Comparison of ENCODE assay signal across 13 cellular contexts in the genomic region with DNA sequence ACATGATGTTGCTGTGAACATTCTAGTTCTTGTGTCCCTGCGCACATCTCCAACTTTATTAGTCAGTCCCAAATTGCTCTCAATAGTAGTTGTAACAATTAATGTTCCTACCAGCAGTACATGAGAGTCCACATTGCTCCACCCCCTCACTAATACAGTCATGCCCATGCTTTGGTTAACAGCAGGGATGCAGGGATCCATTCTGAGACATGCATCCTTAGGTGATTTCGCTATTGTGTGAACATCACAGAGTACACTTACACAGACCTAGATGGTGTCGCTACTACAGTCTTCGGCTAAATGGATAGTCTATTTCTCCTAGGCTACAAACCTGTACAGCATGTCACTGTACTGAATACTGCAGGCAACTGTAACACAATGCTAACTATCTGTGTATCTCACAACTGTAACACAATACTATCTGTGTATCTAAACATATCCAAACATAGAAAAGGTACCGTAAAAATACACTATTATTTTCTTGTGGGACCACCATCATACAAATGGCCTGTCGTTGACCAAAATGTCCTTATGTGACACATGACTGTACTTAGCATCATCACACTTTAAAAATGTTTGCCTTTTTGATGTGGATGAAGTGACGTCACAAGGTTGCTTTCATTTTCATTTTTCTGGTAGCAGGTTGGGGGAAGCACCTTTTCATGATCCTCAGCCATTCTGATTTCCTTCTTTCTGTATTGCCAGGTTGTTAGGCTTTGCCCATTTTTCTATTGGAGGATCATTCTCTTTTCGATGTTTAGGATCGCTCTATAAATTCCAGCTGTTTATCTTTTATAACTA.
DNase-seq lines count a peak whose midpoint lies in the region; ATAC-seq and TF ChIP-seq lines count a peak whose summit lies in the region.
"Had no signal": no experiment of that assay in that cellular context is flagged by ENCODE, and none has a peak within 500 bp of the region (broad histone marks: within the 10 kb centered on the region; RNA-seq: fewer than 3 reads in every experiment).

No MANE protein-coding gene starts in this region.

- no peak overlapping the region for H2AFZ ChIP-seq in SK-N-SH (ENCODE audit: low read depth)

- TF ChIP-seq CTCF in GM12865 (IDR thresholded peaks at IDR 0.05; ENCODE audit: insufficient read depth, low read depth, low read length, missing control alignments) (no peak), SK-N-SH (IDR thresholded peaks at IDR 0.05) (no peak)

- whole genome bisulfite sequencing in SK-N-SH (ENCODE audit: low lambda C conversion rate): 93% methylated on average over 9 of the region's 9 CpGs

- no peaks in the 10 kb centered on the region for H3K9me3 Mint-ChIP-seq in activated naive CD8-positive, alpha-beta T cell treated with anti-CD3 and anti-CD28 coated beads, Interleukin-2, amount 50 U/mL, for 24 hours

- H3K4me3 Mint-ChIP-seq in activated naive CD8-positive, alpha-beta T cell treated with anti-CD3 and anti-CD28 coated beads, Interleukin-2, amount 50 U/mL, for 24 hours: no peak overlapping the region

- TF ChIP-seq RAD21 in SK-N-SH (IDR thresholded peaks at IDR 0.05; ENCODE audit: low read length): no peak

- no peak overlapping the region for H3K4me3 ChIP-seq in GM12865 (ENCODE audit: low read depth, low read length)
- no peak overlapping the region for H3K4me3 ChIP-seq in SK-N-SH (ENCODE audit: low read depth in 2 of 2, low read length in 1 of 2)
- H3K4me3 ChIP-seq: lung had no signal

- peaks cover 10% of the 10 kb centered on the region for H3F3A ChIP-seq in SK-N-SH (replicated peaks; ENCODE audit: insufficient read depth)

- H3K36me3 Mint-ChIP-seq in activated naive CD8-positive, alpha-beta T cell treated with anti-CD3 and anti-CD28 coated beads, Interleukin-2, amount 50 U/mL, for 24 hours (ENCODE audit: low read depth): no peaks in the 10 kb centered on the region

- no peaks in the 10 kb centered on the region for H3K4me1 ChIP-seq in SK-N-SH (ENCODE audit: control insufficient read depth in 1 of 2, insufficient read depth in 2 of 2, low read depth in 1 of 2, low read length in 1 of 2)

- no peaks in the 10 kb centered on the region for H4K20me1 ChIP-seq in SK-N-SH (ENCODE audit: insufficient read depth)

- peak overlapping the region; percentile 0 for H3K27ac Mint-ChIP-seq in activated naive CD8-positive, alpha-beta T cell treated with anti-CD3 and anti-CD28 coated beads, Interleukin-2, amount 50 U/mL, for 24 hours

- DNase-seq in GM12865 (ENCODE audit: low read depth): peak; percentile 45
- DNase-seq in activated naive CD8-positive, alpha-beta T cell treated with anti-CD3 and anti-CD28 coated beads, Interleukin-2, amount 50 U/mL, for 24 hours: no peak
- no peak for DNase-seq in stimulated activated CD8-positive, alpha-beta memory T cell treated with anti-CD3 and anti-CD28 coated beads, Interleukin-4, amount 100 ng/mL, for 48 hours
- DNase-seq in cerebellum (ENCODE audit: low spot score): no peak
- DNase-seq in NCI-H1092 treated with DMSO at 0.1 percent for 48 hours (lab: John Stamatoyannopoulos, UW): no peak
- DNase-seq in SK-N-SH: no peak
- DNase-seq: foreskin melanocyte, NCI-H1105, PC-3, retina had no signal

- no peaks in the 10 kb centered on the region for H3K9me2 ChIP-seq in SK-N-SH

- peak; percentile 47 for ATAC-seq in GM19351 (IDR thresholded peaks at IDR 0.05; ENCODE audit: unreplicated experiment)
- ATAC-seq in HG03521 (IDR thresholded peaks at IDR 0.05; ENCODE audit: unreplicated experiment): peak; percentile 43
- ATAC-seq in activated naive CD8-positive, alpha-beta T cell treated with anti-CD3 and anti-CD28 coated beads, Interleukin-2, amount 50 U/mL, for 24 hours: peak; percentile 64
- ATAC-seq: PC-3 had no signal

- peaks cover 14% of the 10 kb centered on the region for H3K4me1 Mint-ChIP-seq in activated naive CD8-positive, alpha-beta T cell treated with anti-CD3 and anti-CD28 coated beads, Interleukin-2, amount 50 U/mL, for 24 hours

- H3K27me3 ChIP-seq in SK-N-SH (ENCODE audit: insufficient read depth): no peaks in the 10 kb centered on the region

- no peaks in the 10 kb centered on the region for H3K9me3 ChIP-seq in SK-N-SH

- no peaks in the 10 kb centered on the region for H3K36me3 ChIP-seq in SK-N-SH (replicated peaks in 1 of 2; ENCODE audit: control insufficient read depth in 1 of 2, insufficient read depth in 2 of 2, low read length in 1 of 2)

- POLR2A ChIA-PET in SK-N-SH (lab: Yijun Ruan, JAX): no interaction called here

- H3K79me2 ChIP-seq in SK-N-SH (ENCODE audit: insufficient read depth): no peaks in the 10 kb centered on the region

- no peak overlapping the region for H3K9ac ChIP-seq in SK-N-SH

- CTCF ChIA-PET in SK-N-SH (lab: Yijun Ruan, JAX): no interaction called here

- H3K27me3 Mint-ChIP-seq in activated naive CD8-positive, alpha-beta T cell treated with anti-CD3 and anti-CD28 coated beads, Interleukin-2, amount 50 U/mL, for 24 hours: no peaks in the 10 kb centered on the region

- no peak overlapping the region for H3K4me2 ChIP-seq in SK-N-SH

- TF ChIP-seq EP300 in SK-N-SH (IDR thresholded peaks at IDR 0.05; ENCODE audit: borderline replicate concordance in 1 of 2, low read depth in 1 of 2, low read length in 1 of 2): no peak

- no peak overlapping the region for H3K27ac ChIP-seq in SK-N-SH (ENCODE audit: low read depth in 2 of 2, low read length in 1 of 2)

TF ChIP-seq in SK-N-SH, 30 proteins besides CTCF, POLR2A, EP300 and RAD21:
- no peak for TF ChIP-seq FOXM1 (IDR thresholded peaks at IDR 0.05; ENCODE audit: low read depth)
- no peak for TF ChIP-seq ELF1 (IDR thresholded peaks at IDR 0.05)
- TF ChIP-seq TEAD4 (IDR thresholded peaks at IDR 0.05; ENCODE audit: borderline replicate concordance, insufficient read depth): no peak
- no peak for TF ChIP-seq RFX5 (IDR thresholded peaks at IDR 0.05; ENCODE audit: low read length)
- TF ChIP-seq, protein P1, sequence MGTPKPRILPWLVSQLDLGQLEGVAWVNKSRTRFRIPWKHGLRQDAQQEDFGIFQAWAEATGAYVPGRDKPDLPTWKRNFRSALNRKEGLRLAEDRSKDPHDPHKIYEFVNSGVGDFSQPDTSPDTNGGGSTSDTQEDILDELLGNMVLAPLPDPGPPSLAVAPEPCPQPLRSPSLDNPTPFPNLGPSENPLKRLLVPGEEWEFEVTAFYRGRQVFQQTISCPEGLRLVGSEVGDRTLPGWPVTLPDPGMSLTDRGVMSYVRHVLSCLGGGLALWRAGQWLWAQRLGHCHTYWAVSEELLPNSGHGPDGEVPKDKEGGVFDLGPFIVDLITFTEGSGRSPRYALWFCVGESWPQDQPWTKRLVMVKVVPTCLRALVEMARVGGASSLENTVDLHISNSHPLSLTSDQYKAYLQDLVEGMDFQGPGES (IDR thresholded peaks at IDR 0.05; ENCODE audit: low read depth, low read length): no peak
- TF ChIP-seq CHD2 (IDR thresholded peaks at IDR 0.05; ENCODE audit: low read length, partially characterized antibody): no peak
- no peak for TF ChIP-seq MEF2A (IDR thresholded peaks at IDR 0.05; ENCODE audit: borderline replicate concordance, low read depth)
- TF ChIP-seq, protein P2, sequence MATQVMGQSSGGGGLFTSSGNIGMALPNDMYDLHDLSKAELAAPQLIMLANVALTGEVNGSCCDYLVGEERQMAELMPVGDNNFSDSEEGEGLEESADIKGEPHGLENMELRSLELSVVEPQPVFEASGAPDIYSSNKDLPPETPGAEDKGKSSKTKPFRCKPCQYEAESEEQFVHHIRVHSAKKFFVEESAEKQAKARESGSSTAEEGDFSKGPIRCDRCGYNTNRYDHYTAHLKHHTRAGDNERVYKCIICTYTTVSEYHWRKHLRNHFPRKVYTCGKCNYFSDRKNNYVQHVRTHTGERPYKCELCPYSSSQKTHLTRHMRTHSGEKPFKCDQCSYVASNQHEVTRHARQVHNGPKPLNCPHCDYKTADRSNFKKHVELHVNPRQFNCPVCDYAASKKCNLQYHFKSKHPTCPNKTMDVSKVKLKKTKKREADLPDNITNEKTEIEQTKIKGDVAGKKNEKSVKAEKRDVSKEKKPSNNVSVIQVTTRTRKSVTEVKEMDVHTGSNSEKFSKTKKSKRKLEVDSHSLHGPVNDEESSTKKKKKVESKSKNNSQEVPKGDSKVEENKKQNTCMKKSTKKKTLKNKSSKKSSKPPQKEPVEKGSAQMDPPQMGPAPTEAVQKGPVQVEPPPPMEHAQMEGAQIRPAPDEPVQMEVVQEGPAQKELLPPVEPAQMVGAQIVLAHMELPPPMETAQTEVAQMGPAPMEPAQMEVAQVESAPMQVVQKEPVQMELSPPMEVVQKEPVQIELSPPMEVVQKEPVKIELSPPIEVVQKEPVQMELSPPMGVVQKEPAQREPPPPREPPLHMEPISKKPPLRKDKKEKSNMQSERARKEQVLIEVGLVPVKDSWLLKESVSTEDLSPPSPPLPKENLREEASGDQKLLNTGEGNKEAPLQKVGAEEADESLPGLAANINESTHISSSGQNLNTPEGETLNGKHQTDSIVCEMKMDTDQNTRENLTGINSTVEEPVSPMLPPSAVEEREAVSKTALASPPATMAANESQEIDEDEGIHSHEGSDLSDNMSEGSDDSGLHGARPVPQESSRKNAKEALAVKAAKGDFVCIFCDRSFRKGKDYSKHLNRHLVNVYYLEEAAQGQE (IDR thresholded peaks at IDR 0.05; ENCODE audit: low read depth, low read length): no peak
- TF ChIP-seq TCF12 (IDR thresholded peaks at IDR 0.05): no peak
- no peak for TF ChIP-seq YY1 (IDR thresholded peaks at IDR 0.05; ENCODE audit: low read depth)
- no peak for TF ChIP-seq EZH2phosphoT487 (IDR thresholded peaks at IDR 0.05; ENCODE audit: borderline replicate concordance, low read depth)
- TF ChIP-seq GABPA (IDR thresholded peaks at IDR 0.05; ENCODE audit: low read depth): no peak
- TF ChIP-seq, protein P3, sequence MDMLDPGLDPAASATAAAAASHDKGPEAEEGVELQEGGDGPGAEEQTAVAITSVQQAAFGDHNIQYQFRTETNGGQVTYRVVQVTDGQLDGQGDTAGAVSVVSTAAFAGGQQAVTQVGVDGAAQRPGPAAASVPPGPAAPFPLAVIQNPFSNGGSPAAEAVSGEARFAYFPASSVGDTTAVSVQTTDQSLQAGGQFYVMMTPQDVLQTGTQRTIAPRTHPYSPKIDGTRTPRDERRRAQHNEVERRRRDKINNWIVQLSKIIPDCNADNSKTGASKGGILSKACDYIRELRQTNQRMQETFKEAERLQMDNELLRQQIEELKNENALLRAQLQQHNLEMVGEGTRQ (IDR thresholded peaks at IDR 0.05; ENCODE audit: borderline replicate concordance, low read depth, low read length): no peak
